In genomic region chr14:54114941-54115340, GRCh38 we compare ENCODE assay signal across 18 cellular contexts.
DNase-seq lines count a peak whose midpoint lies in the region; ATAC-seq and TF ChIP-seq lines count a peak whose summit lies in the region.
"Had no signal": no experiment of that assay in that cellular context is flagged by ENCODE, and none has a peak within 500 bp of the region (broad histone marks: within the 10 kb centered on the region; RNA-seq: fewer than 3 reads in every experiment).

No MANE protein-coding gene starts in this region.

- WGBS in right lobe of liver (ENCODE audit: insufficient coverage, low coverage, low lambda C conversion rate, missing lambda C conversion rate), result 67% methylated on average over 1 of the region's 1 CpG

- DNase-seq in HCT116 (ENCODE audit: low read depth, low spot score), result no peak
- DNase-seq in PC-3, result peak; percentile 97
- no peak for DNase-seq in epithelial cell of prostate (ENCODE audit: low read depth, low spot score)
- no peak for DNase-seq in NOMO-1 treated with DMSO at 0.1 percent for 48 hours (lab: John Stamatoyannopoulos, UW; ENCODE audit: unreplicated experiment)
- no peak for DNase-seq in right lobe of liver
- no peak for DNase-seq in RKO (ENCODE audit: low spot score)
- DNase-seq: Caco-2; CD4-positive, CD25-positive, alpha-beta regulatory T cell; CD8-positive, alpha-beta T cell; DMS153; DND-41; GM23248; H9; HFFc6 had no signal

- peaks cover 6 to 24% of the 10 kb centered on the region in 2 experiments; a peak in 3 of 4 replicates for H3K4me1 ChIP-seq in HCT116 (ENCODE audit: control insufficient read depth in 1 of 2, insufficient read depth in 2 of 2, low read length in 2 of 2)
- H3K4me1 ChIP-seq in PC-3 (ENCODE audit: insufficient read depth, low read length), result peaks cover 61% of the 10 kb centered on the region
- peaks cover 0 to 2% (median 0%) of the 10 kb centered on the region in 4 donors for H3K4me1 ChIP-seq in right lobe of liver
- H3K4me1 ChIP-seq: BLaER1, Caco-2 had no signal

- H3K4me2 ChIP-seq in HCT116 (ENCODE audit: low read length), result no peak overlapping the region
- peak overlapping the region; percentile 38 for H3K4me2 ChIP-seq in PC-3 (ENCODE audit: low read length)
- H3K4me2 ChIP-seq: BLaER1 had no signal

- ATAC-seq in HCT116, result no peak
- peak; percentile 75 for ATAC-seq in PC-3
- ATAC-seq in right lobe of liver, result no peak
- ATAC-seq: CD8-positive, alpha-beta T cell; GM12878 had no signal

- H3F3A ChIP-seq in PC-3 (ENCODE audit: low read length, unreplicated experiment), result peaks cover 10% of the 10 kb centered on the region

- H3K27me3 ChIP-seq in HCT116 (ENCODE audit: insufficient read depth, low read length), result no peaks in the 10 kb centered on the region
- H3K27me3 ChIP-seq in PC-3 (ENCODE audit: low read length), result no peaks in the 10 kb centered on the region
- H3K27me3 ChIP-seq in right lobe of liver, result no peaks in the 10 kb centered on the region
- H3K27me3 ChIP-seq: BLaER1 had no signal

- no peak for TF ChIP-seq RAD21 in HCT116 (IDR thresholded peaks at IDR 0.05; ENCODE audit: low read depth)

- CTCF ChIA-PET in HCT116 (lab: Charles Lee), result no interaction called here
- CTCF ChIA-PET in PC-3 (lab: Charles Lee), result interaction anchor here (1.0 kb wide), 1 partner anchor 138 kb away, joined by 3 read pairs; no protein-coding TSS in a partner anchor

- H3K9me3 ChIP-seq in HCT116 (ENCODE audit: control insufficient read depth in 1 of 2, insufficient read depth in 1 of 2, low read depth in 1 of 2, low read length in 2 of 2) (no peaks in the 10 kb centered on the region), PC-3 (ENCODE audit: low read length) (no peaks in the 10 kb centered on the region), right lobe of liver (no peaks in the 10 kb centered on the region)
- H3K9me3 ChIP-seq: BLaER1, Caco-2 had no signal

- H3K27ac ChIP-seq in HCT116 (ENCODE audit: low read depth, low read length) (peak overlapping the region; percentile 7; the same call in 1 of the 2 replicates), PC-3 (ENCODE audit: low read length) (peak overlapping the region; percentile 71), epithelial cell of prostate (peak overlapping the region; percentile 49), right lobe of liver (no peak overlapping the region)
- H3K27ac ChIP-seq: 22Rv1, BLaER1, C4-2B, GM23248 had no signal

- intact Hi-C loops in HCT116 (cut with micrococcal nuclease), result no loop called here
- intact Hi-C loops in PC-3 (cut with micrococcal nuclease), result no loop called here
- intact Hi-C loops in right lobe of liver (cut with DNase I), result no loop called here

- H3K36me3 ChIP-seq in HCT116 (ENCODE audit: control insufficient read depth in 1 of 2, insufficient read depth in 2 of 2, low read length in 2 of 2) (no peaks in the 10 kb centered on the region), PC-3 (ENCODE audit: low read depth, low read length) (no peaks in the 10 kb centered on the region), right lobe of liver (no peaks in the 10 kb centered on the region)
- H3K36me3 ChIP-seq: BLaER1 had no signal

- BruUV-seq in HCT116 (replicated peaks; lab: Mats Ljungman, UMichigan), result no TSS peak
- no TSS peak for BruUV-seq in PC-3 (replicated peaks; lab: Mats Ljungman, UMichigan)

- RAD21 ChIA-PET in HCT116 (lab: Charles Lee; ENCODE audit: low non-redundant PET in 1 of 2, low total read pairs in 2 of 2, uncharacterized antibody in 2 of 2, unreplicated experiment in 2 of 2), result no interaction called here

- no peaks in the 10 kb centered on the region for H3K79me2 ChIP-seq in HCT116 (ENCODE audit: insufficient read depth, low read length)
- no peaks in the 10 kb centered on the region for H3K79me2 ChIP-seq in PC-3 (ENCODE audit: low read length)

- TF ChIP-seq POLR2A in HCT116 (IDR thresholded peaks at IDR 0.05; ENCODE audit: borderline replicate concordance, extremely low read depth, insufficient read depth, insufficient read length) (no peak), right lobe of liver (IDR thresholded peaks at IDR 0.05) (no peak)

- H3K9ac ChIP-seq in HCT116 (ENCODE audit: low read length) (no peak overlapping the region), PC-3 (ENCODE audit: low read length) (no peak overlapping the region; the same call in 1 of the 2 replicates)
- H3K9ac ChIP-seq: BLaER1, GM23248 had no signal

- no peak overlapping the region for H3K4me3 ChIP-seq in HCT116 (replicated peaks in 1 of 2; ENCODE audit: low read depth in 1 of 2, low read length in 2 of 2)
- no peak overlapping the region for H3K4me3 ChIP-seq in PC-3 (ENCODE audit: low read length)
- H3K4me3 ChIP-seq in right lobe of liver, result no peak overlapping the region
- H3K4me3 ChIP-seq: BLaER1, GM12878, GM23248 had no signal

- H2AFZ ChIP-seq in HCT116 (ENCODE audit: low read depth, low read length, poor library complexity, severe bottlenecking) (no peak overlapping the region), PC-3 (ENCODE audit: low read length) (peak overlapping the region; percentile 6; the same call in 1 of the 2 replicates)
- H2AFZ ChIP-seq: GM23248 had no signal

- H4K20me1 ChIP-seq in HCT116 (ENCODE audit: insufficient read depth) (no peaks in the 10 kb centered on the region), PC-3 (ENCODE audit: low read length) (no peaks in the 10 kb centered on the region)
- H4K20me1 ChIP-seq: BLaER1 had no signal

- H3K9me2 ChIP-seq in HCT116 (ENCODE audit: insufficient read depth) (no peaks in the 10 kb centered on the region), PC-3 (replicated peaks; ENCODE audit: low read length) (no peaks in the 10 kb centered on the region)

- TF ChIP-seq CTCF in HCT116 (IDR thresholded peaks at IDR 0.05 in 2 of 3, conservative IDR thresholded peaks at IDR 0.05 in 1 of 3; ENCODE audit: borderline replicate concordance in 1 of 3, insufficient read depth in 1 of 3, low read depth in 2 of 3, low read length in 2 of 3) (no peak), PC-3 (conservative IDR thresholded peaks at IDR 0.05; ENCODE audit: low read depth, low read length) (no peak), right lobe of liver (IDR thresholded peaks at IDR 0.05) (no peak)

- POLR2A ChIA-PET in HCT116 (lab: Charles Lee) (no interaction called here), PC-3 (lab: Charles Lee; ENCODE audit: unreplicated experiment) (interaction anchor here (0.6 kb wide), 1 partner anchor 54 kb away, joined by 3 read pairs; no protein-coding TSS in a partner anchor)

TF ChIP-seq in HCT116, 20 proteins besides CTCF, POLR2A, EP300 and RAD21:
- TF ChIP-seq TCF7L2 (IDR thresholded peaks at IDR 0.05; ENCODE audit: borderline replicate concordance, extremely low read depth, insufficient read depth, insufficient read length) (peak; percentile 27), REST (IDR thresholded peaks at IDR 0.05; ENCODE audit: low read depth) (no peak)

Comparison
In these comparisons a context has a peak if more than half of its experiments do, and no peak if none do; other contexts are left out.
1. H3K27ac ChIP-seq: peak in HCT116 (single experiment), PC-3 (single experiment) and epithelial cell of prostate (single experiment); none in right lobe of liver (0 of 3).